24 cellular contexts compared by ENCODE assay signal in the genomic region with DNA sequence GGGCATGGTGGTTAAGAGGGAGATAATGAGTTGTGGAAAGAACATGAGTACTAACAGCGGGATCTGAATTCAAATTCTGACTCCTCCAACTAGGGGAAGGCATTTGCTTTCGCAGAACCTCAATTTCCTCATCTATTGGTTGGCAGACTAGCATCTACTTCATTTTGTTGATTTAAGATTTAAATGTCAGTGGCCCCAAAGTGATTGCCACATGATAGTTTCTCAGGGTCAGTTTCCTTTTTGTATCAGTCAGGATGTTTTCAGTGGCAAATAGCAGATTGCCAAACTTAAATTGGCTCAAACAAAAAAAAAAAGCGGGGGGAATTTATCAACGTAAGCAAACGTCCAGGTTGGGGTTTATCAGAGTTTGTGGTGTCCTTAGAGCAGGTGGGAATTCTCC. TPM values are rescaled to one million over a fixed set of nuclear protein-coding genes. Genes with fewer than 3 reads are reported as not detected.
"Had no signal": no experiment of that assay in that cellular context is flagged by ENCODE, and none has a peak within 500 bp of the region (broad histone marks: within the 10 kb centered on the region; RNA-seq: fewer than 3 reads in every experiment).

No MANE protein-coding gene starts in this region.

- DNase-seq: cortex of kidney; effector CD8-positive, alpha-beta T cell; effector memory CD8-positive, alpha-beta T cell; endodermal cell; erythroblast; esophagus squamous epithelium; foreskin fibroblast; foreskin melanocyte; gastrocnemius medialis; heart left ventricle; hypothalamus; immature natural killer cell; islet precursor cell; kidney; kidney glomerular epithelial cell; left colon; left ventricle myocardium inferior; lower lobe of right lung; mesenchymal stem cell; naive B cell had no signal

- H3K4me1 Mint-ChIP-seq: immature natural killer cell, mesothelial cell of epicardium, naive B cell had no signal

- H3K27me3 Mint-ChIP-seq: dendritic cell treated with granulocyte-macrophage colony-stimulating factor and Interleukin-4, amounts not matched to agents 40 ng/mL and 50 ng/mL, for 4 days had no signal

- ATAC-seq: effector memory CD8-positive, alpha-beta T cell; esophagus mucosa; gastrocnemius medialis; heart left ventricle; left lobe of liver; lower lobe of right lung had no signal

- H3K36me3 Mint-ChIP-seq: mesothelial cell of epicardium had no signal

- H3K27ac Mint-ChIP-seq: dendritic cell treated with granulocyte-macrophage colony-stimulating factor and Interleukin-4, amounts not matched to agents 40 ng/mL and 50 ng/mL, for 4 days; effector memory CD8-positive, alpha-beta T cell; endodermal cell; immature natural killer cell; mesothelial cell of epicardium; naive B cell had no signal

- H3K4me3 Mint-ChIP-seq: dendritic cell treated with granulocyte-macrophage colony-stimulating factor and Interleukin-4, amounts not matched to agents 40 ng/mL and 50 ng/mL, for 4 days; effector memory CD8-positive, alpha-beta T cell; endodermal cell; immature natural killer cell; mesothelial cell of epicardium; naive B cell had no signal

RNA-seq across cellular contexts. Expression of gene NOS2, which starts 25.1 kb away (rescaled TPM):
- total RNA-seq: esophagus mucosa, left lobe of liver had no signal
